30 cellular contexts compared by ENCODE assay signal in genomic region chr3:102580760-102581159, GRCh38.
"Had no signal": no experiment of that assay in that cellular context is flagged by ENCODE, and none has a peak within 500 bp of the region (broad histone marks: within the 10 kb centered on the region; RNA-seq: fewer than 3 reads in every experiment).

No MANE protein-coding gene starts in this region.

- H2AFZ ChIP-seq: parathyroid adenoma had no signal

- H3K4me2 ChIP-seq: smooth muscle cell had no signal

- H3K4me3 ChIP-seq: ovary, psoas muscle, skin epidermis, smooth muscle cell, spleen, stomach, thoracic aorta, thyroid gland, tibial nerve, upper lobe of left lung, vagina had no signal

- H3K9me3 ChIP-seq: neutrophil, ovary, psoas muscle, spleen, stomach, thoracic aorta, thyroid gland, tibial nerve, upper lobe of left lung, vagina had no signal

- H3K36me3 ChIP-seq: neutrophil, ovary, spleen, stomach, thoracic aorta, thyroid gland, tibial nerve, upper lobe of left lung, vagina had no signal

- H3K27me3 ChIP-seq: neutrophil, ovary, spleen, stomach, thyroid gland, tibial nerve, upper lobe of left lung, vagina had no signal

- H3K79me2 ChIP-seq: parathyroid adenoma had no signal

- FAIRE-seq: urothelium cell line had no signal

- H3K27ac ChIP-seq: neutrophil, ovary, parathyroid adenoma, psoas muscle, skin epidermis, spleen, stomach, thoracic aorta, thyroid gland, tibial nerve, upper lobe of left lung, vagina had no signal

- H3K4me1 ChIP-seq: parathyroid adenoma, psoas muscle, spleen, stomach, thyroid gland, tibial nerve, upper lobe of left lung, vagina had no signal

- DNase-seq: naive thymus-derived CD8-positive, alpha-beta T cell; nephron progenitor cell; occipital lobe; ovary; posterior cingulate gyrus; psoas muscle; right cardiac atrium; spleen; stimulated activated CD4-positive, alpha-beta T cell treated with anti-CD3 and anti-CD28 coated beads, Interleukin-12 subunit alpha, Interleukin-12 subunit beta, amount 100 ng/mL, for 4 hours; stimulated activated CD4-positive, alpha-beta T cell treated with anti-CD3 and anti-CD28 coated beads, Interleukin-1b, Interleukin-23, amount 100 ng/mL, for 48 hours; stimulated activated CD4-positive, alpha-beta T cell treated with anti-CD3 and anti-CD28 coated beads, Interleukin-4, amount 100 ng/mL, for 1 hour; stimulated activated CD4-positive, alpha-beta T cell treated with anti-CD3 and anti-CD28 coated beads, Interleukin-4, amount 100 ng/mL, for 4 hours; stimulated activated CD8-positive, alpha-beta memory T cell treated with anti-CD3 and anti-CD28 coated beads, Interleukin-4, amount 100 ng/mL, for 48 hours; stimulated activated naive CD4-positive, alpha-beta T cell; stimulated activated naive CD8-positive, alpha-beta T cell treated with anti-CD3 and anti-CD28 coated beads, Interleukin-15, Interleukin-2, amounts not matched to agents 100 U/mL and 50 U/mL, for 24 hours; stomach; thyroid gland; trophoblast cell; upper lobe of left lung had no signal

- ATAC-seq: naive thymus-derived CD8-positive, alpha-beta T cell; natural killer cell treated with Interleukin-12 subunit alpha and Interleukin-12 subunit beta and Interleukin-15 and Interleukin-18, amount 100 ng/mL, for 72 hours; psoas muscle; right cardiac atrium; sciatic nerve; stimulated activated memory B cell treated with anti-CD40 and anti-IgM and Interleukin-4, amounts not matched to agents 10 μg/mL and 1 μg/mL and 100 μg/mL, for 72 hours; stimulated activated naive CD8-positive, alpha-beta T cell treated with anti-CD3 and anti-CD28 coated beads, Interleukin-15, Interleukin-2, amounts not matched to agents 100 U/mL and 50 U/mL, for 24 hours had no signal

- H3K9ac ChIP-seq: parathyroid adenoma had no signal
